1 cellular context compared by ENCODE assay signal in the genomic region with DNA sequence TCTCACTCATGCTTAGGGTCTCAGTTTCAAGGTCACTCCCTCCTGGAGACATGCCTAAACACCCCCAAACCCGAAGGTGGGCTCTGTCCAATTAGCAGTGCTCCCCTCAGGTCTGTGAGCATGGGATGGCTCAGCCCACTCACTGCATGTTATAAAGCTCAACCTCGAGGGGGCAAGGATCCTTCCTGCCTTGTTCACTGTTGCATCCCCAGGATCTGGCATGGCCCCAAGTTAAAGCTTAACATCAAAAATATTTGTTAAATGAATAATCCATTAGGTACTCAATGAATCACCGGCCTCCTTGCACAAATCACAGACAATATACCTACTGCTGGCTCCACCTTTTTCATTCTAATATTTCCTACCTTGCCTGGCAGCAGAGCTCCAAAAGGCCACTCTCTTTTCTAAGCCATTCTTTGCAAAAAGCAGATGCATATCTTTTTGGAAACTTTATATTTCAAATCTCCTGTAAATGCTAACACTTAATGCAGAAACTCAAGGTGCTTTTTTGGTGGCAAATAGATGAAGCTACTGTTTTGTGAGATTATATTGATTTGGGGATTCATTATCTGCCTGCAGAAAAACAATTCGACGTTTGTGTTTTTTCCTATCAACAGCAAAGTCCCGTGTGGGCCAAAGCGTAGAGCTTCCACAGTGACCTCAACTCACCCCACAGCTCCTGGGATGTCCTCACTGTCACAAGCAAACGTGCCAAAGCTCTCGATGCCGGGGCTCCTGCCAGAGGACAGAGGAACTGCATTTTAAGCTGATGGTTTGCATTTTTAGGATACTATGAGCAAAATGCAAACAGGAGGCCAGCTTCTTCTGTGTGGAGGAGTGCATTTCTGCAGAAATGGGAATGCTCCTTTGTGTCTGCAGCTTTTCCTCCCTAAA.
TF ChIP-seq lines count a peak whose summit lies in the region.

No MANE protein-coding gene starts in this region.

TF ChIP-seq in GM23338, 12 proteins besides CTCF, POLR2A, EP300 and RAD21 (continued from another document):
- TF ChIP-seq, protein P1, sequence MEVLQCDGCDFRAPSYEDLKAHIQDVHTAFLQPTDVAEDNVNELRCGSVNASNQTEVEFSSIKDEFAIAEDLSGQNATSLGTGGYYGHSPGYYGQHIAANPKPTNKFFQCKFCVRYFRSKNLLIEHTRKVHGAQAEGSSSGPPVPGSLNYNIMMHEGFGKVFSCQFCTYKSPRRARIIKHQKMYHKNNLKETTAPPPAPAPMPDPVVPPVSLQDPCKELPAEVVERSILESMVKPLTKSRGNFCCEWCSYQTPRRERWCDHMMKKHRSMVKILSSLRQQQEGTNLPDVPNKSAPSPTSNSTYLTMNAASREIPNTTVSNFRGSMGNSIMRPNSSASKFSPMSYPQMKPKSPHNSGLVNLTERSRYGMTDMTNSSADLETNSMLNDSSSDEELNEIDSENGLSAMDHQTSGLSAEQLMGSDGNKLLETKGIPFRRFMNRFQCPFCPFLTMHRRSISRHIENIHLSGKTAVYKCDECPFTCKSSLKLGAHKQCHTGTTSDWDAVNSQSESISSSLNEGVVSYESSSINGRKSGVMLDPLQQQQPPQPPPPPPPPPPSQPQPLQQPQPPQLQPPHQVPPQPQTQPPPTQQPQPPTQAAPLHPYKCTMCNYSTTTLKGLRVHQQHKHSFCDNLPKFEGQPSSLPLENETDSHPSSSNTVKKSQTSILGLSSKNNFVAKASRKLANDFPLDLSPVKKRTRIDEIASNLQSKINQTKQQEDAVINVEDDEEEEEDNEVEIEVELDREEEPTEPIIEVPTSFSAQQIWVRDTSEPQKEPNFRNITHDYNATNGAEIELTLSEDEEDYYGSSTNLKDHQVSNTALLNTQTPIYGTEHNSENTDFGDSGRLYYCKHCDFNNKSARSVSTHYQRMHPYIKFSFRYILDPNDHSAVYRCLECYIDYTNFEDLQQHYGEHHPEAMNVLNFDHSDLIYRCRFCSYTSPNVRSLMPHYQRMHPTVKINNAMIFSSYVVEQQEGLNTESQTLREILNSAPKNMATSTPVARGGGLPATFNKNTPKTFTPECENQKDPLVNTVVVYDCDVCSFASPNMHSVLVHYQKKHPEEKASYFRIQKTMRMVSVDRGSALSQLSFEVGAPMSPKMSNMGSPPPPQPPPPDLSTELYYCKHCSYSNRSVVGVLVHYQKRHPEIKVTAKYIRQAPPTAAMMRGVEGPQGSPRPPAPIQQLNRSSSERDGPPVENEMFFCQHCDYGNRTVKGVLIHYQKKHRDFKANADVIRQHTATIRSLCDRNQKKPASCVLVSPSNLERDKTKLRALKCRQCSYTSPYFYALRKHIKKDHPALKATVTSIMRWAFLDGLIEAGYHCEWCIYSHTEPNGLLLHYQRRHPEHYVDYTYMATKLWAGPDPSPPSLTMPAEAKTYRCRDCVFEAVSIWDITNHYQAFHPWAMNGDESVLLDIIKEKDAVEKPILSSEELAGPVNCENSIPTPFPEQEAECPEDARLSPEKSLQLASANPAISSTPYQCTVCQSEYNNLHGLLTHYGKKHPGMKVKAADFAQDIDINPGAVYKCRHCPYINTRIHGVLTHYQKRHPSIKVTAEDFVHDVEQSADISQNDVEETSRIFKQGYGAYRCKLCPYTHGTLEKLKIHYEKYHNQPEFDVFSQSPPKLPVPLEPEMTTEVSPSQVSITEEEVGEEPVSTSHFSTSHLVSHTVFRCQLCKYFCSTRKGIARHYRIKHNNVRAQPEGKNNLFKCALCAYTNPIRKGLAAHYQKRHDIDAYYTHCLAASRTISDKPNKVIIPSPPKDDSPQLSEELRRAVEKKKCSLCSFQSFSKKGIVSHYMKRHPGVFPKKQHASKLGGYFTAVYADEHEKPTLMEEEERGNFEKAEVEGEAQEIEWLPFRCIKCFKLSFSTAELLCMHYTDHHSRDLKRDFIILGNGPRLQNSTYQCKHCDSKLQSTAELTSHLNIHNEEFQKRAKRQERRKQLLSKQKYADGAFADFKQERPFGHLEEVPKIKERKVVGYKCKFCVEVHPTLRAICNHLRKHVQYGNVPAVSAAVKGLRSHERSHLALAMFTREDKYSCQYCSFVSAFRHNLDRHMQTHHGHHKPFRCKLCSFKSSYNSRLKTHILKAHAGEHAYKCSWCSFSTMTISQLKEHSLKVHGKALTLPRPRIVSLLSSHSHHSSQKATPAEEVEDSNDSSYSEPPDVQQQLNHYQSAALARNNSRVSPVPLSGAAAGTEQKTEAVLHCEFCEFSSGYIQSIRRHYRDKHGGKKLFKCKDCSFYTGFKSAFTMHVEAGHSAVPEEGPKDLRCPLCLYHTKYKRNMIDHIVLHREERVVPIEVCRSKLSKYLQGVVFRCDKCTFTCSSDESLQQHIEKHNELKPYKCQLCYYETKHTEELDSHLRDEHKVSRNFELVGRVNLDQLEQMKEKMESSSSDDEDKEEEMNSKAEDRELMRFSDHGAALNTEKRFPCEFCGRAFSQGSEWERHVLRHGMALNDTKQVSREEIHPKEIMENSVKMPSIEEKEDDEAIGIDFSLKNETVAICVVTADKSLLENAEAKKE (CRISPR knock-in tag; IDR thresholded peaks at IDR 0.05), result no peak
- no peak for TF ChIP-seq ETS1 (IDR thresholded peaks at IDR 0.05)
